Comparison of ENCODE assay signal across 1 cellular context in genomic region chr2:240560084-240560479, GRCh38.
TF ChIP-seq lines count a peak whose summit lies in the region.

Gene DUSP28 (plus strand): TSS chr2:240560357. CDS start chr2:240560685, 328 bp downstream.

TF ChIP-seq in GM12878, 131 proteins besides CTCF, POLR2A, EP300 and RAD21 (continued from another document):
- TF ChIP-seq NKRF (conservative IDR thresholded peaks at IDR 0.05) (0 out of 2 replicates have a peak, but pooled peaks have one; percentile 40), PKNOX1 (IDR thresholded peaks at IDR 0.05) (no peak), IRF3 (IDR thresholded peaks at IDR 0.05) (no peak), HCFC1 (IDR thresholded peaks at IDR 0.05; ENCODE audit: low read length) (no peak), MTA3 (IDR thresholded peaks at IDR 0.05; ENCODE audit: borderline replicate concordance, low read length) (no peak), KAT2A (conservative IDR thresholded peaks at IDR 0.05; ENCODE audit: control insufficient read depth, low read depth, low read length) (no peak), ASH2L (IDR thresholded peaks at IDR 0.05; ENCODE audit: borderline replicate concordance, low read depth) (no peak; the same call in 1 of the 2 replicates), SKIL (IDR thresholded peaks at IDR 0.05; ENCODE audit: low read depth, poor library complexity, severe bottlenecking) (no peak), BCLAF1 (IDR thresholded peaks at IDR 0.05) (no peak), NFIC (IDR thresholded peaks at IDR 0.05; ENCODE audit: low read depth, low read length) (no peak), MXI1 (IDR thresholded peaks at IDR 0.05; ENCODE audit: low read depth, low read length) (peak; percentile 99), SUPT20H (IDR thresholded peaks at IDR 0.05; ENCODE audit: borderline replicate concordance, control insufficient read depth, low read depth, low read length) (no peak), LARP7 (IDR thresholded peaks at IDR 0.05) (no peak), SMC3 (IDR thresholded peaks at IDR 0.05; ENCODE audit: borderline replicate concordance, low read length) (no peak), MYB (IDR thresholded peaks at IDR 0.05; ENCODE audit: borderline replicate concordance, low read depth, low read length) (no peak), RELA (IDR thresholded peaks at IDR 0.05; ENCODE audit: borderline replicate concordance, partially characterized antibody) (peak; percentile 70), CBX3 (IDR thresholded peaks at IDR 0.05; ENCODE audit: borderline replicate concordance, low read depth) (no peak), RB1 (IDR thresholded peaks at IDR 0.05; ENCODE audit: borderline replicate concordance) (no peak), PBX3 (IDR thresholded peaks at IDR 0.05; ENCODE audit: insufficient replicate concordance, low read depth, low read length) (no peak), HDAC6 (IDR thresholded peaks at IDR 0.05; ENCODE audit: unreplicated experiment) (no peak), WRNIP1 (IDR thresholded peaks at IDR 0.05; ENCODE audit: borderline replicate concordance, low read depth, low read length) (no peak), MTA2 (IDR thresholded peaks at IDR 0.05; ENCODE audit: low read depth) (no peak), HDAC2 (IDR thresholded peaks at IDR 0.05) (no peak), EED (IDR thresholded peaks at IDR 0.05; ENCODE audit: low read depth) (peak; percentile 28; the same call in 1 of the 2 replicates), SMARCA5 (IDR thresholded peaks at IDR 0.05) (no peak), ZZZ3 (IDR thresholded peaks at IDR 0.05; ENCODE audit: control insufficient read depth, insufficient read length, low read depth) (no peak), CREM (IDR thresholded peaks at IDR 0.05; ENCODE audit: low read depth) (peak; percentile 72), BRCA1 (IDR thresholded peaks at IDR 0.05; ENCODE audit: low read depth, low read length) (no peak), SP1 (IDR thresholded peaks at IDR 0.05; ENCODE audit: low read depth, low read length) (peak; percentile 51), YY1 (IDR thresholded peaks at IDR 0.05; ENCODE audit: low read depth, low read length) (peak; percentile 36; the same call in 1 of the 2 replicates), NFYA (IDR thresholded peaks at IDR 0.05; ENCODE audit: borderline replicate concordance, low read depth, low read length) (no peak), GATAD2B (conservative IDR thresholded peaks at IDR 0.05; ENCODE audit: low read depth) (no peak; the same call in 1 of the 2 replicates), USF2 (IDR thresholded peaks at IDR 0.05; ENCODE audit: borderline replicate concordance, low read depth, low read length) (peak; percentile 42; the same call in 1 of the 2 replicates), RELB (IDR thresholded peaks at IDR 0.05; ENCODE audit: low read depth) (no peak), TCF12 (IDR thresholded peaks at IDR 0.05; ENCODE audit: low read depth, low read length) (no peak; the same call in 1 of the 2 replicates), FOXK2 (IDR thresholded peaks at IDR 0.05) (no peak), ZNF622 (IDR thresholded peaks at IDR 0.05) (no peak), KDM1A (IDR thresholded peaks at IDR 0.05; ENCODE audit: borderline replicate concordance) (no peak), SREBF2 (IDR thresholded peaks at IDR 0.05; ENCODE audit: low read length) (no peak), ZBTB40 (IDR thresholded peaks at IDR 0.05; ENCODE audit: borderline replicate concordance) (no peak), KLF5 (IDR thresholded peaks at IDR 0.05; ENCODE audit: partially characterized antibody) (no peak)
